ENCODE assay signal across 2 cellular contexts in genomic region chr17:19487009-19487600, GRCh38.
TF ChIP-seq lines count a peak whose summit lies in the region.

No MANE protein-coding gene starts in this region.

TF ChIP-seq in WTC11, 78 proteins besides CTCF, POLR2A, EP300 and RAD21:
- TF ChIP-seq NFATC4 (CRISPR knock-in tag; IDR thresholded peaks at IDR 0.05) (no peak), TEAD4 (CRISPR knock-in tag; IDR thresholded peaks at IDR 0.05) (no peak), ELF4 (CRISPR knock-in tag; IDR thresholded peaks at IDR 0.05; ENCODE audit: low read depth) (no peak)

TF ChIP-seq in endothelial cell of umbilical vein, 7 proteins besides CTCF, POLR2A, EP300 and RAD21:
- no peak for TF ChIP-seq MAX (IDR thresholded peaks at IDR 0.05; ENCODE audit: insufficient read depth, insufficient read length)
- TF ChIP-seq POLR2AphosphoS5 (IDR thresholded peaks at IDR 0.05; ENCODE audit: insufficient read depth, low read depth, low read length) = no peak
- TF ChIP-seq FOS (IDR thresholded peaks at IDR 0.05; ENCODE audit: borderline replicate concordance, insufficient read depth, low read length) = no peak
- TF ChIP-seq MYC (IDR thresholded peaks at IDR 0.05; ENCODE audit: low read depth, low read length) = no peak
- no peak for TF ChIP-seq JUN (IDR thresholded peaks at IDR 0.05; ENCODE audit: borderline replicate concordance, insufficient read depth, insufficient read length, low read depth)
- no peak for TF ChIP-seq GATA2 (IDR thresholded peaks at IDR 0.05; ENCODE audit: insufficient read depth, insufficient read length, low read depth, low read length)
- TF ChIP-seq EZH2 (IDR thresholded peaks at IDR 0.05; ENCODE audit: borderline replicate concordance, low read depth, low read length, severe bottlenecking) = no peak
TF ChIP-seq in endothelial cell of umbilical vein: peak in this region for 0.
